In the genomic region with DNA sequence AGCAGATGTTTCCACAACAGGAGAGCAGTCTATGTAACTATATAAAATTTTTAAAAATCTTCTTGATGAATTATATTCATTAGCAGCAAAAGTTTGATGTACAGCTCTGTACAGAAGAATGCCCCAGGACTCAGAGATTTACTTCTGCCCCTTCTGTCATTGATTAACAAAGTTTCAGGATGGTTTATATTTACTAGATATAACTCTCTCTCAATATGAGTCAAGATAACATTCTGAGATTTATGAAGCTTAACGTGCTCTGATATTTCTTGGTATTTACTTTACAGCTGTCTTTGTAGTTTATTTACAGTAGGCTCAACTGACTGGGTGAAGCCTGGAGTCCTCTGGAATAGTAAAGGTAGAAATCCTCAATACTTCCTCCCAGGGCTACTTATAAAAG, we compare ENCODE assay signal across 18 cellular contexts.
DNase-seq lines count a peak whose midpoint lies in the region; ATAC-seq, FAIRE-seq and TF ChIP-seq lines count a peak whose summit lies in the region.
"Had no signal": no experiment of that assay in that cellular context is flagged by ENCODE, and none has a peak within 500 bp of the region (broad histone marks: within the 10 kb centered on the region; RNA-seq: fewer than 3 reads in every experiment).

No MANE protein-coding gene starts in this region.

- CTCF ChIA-PET in GM12878 (lab: Yijun Ruan, JAX) = interaction anchor here (0.9 to 1.9 kb wide), 2 partner anchors 845 to 956 kb away, joined by 3 to 6 read pairs; no protein-coding TSS in a partner anchor

- WGBS in GM12878 (ENCODE audit: insufficient coverage, insufficient replicate concordance, low lambda C conversion rate, missing lambda C conversion rate) = 0% methylated on average over 1 of the region's 1 CpG

- no TSS peak for BruUV-seq in GM12878 (replicated peaks; lab: Mats Ljungman, UMichigan)

- TF ChIP-seq CTCF in GM12878 (IDR thresholded peaks at IDR 0.05 in 2 of 3, conservative IDR thresholded peaks at IDR 0.05 in 1 of 3; ENCODE audit: control insufficient read depth in 2 of 3, extremely low read depth in 1 of 3, insufficient read depth in 1 of 3, low read depth in 3 of 3, low read length in 3 of 3) (no peak), GM13976 (IDR thresholded peaks at IDR 0.05; ENCODE audit: borderline replicate concordance, control extremely low read depth, extremely low read depth, insufficient read depth, missing control alignments) (no peak)

- no peak overlapping the region for H3K4me2 ChIP-seq in GM12878 (ENCODE audit: control insufficient read depth, insufficient read depth)

- intact Hi-C loops in GM12878 (cut with micrococcal nuclease; ENCODE audit: unreplicated experiment) = no loop called here

- in situ Hi-C loops in GM12878 (cut with MboI) (no loop called here), GM13976 (cut with MboI; ENCODE audit: low sequenced_read_pairs, unreplicated experiment) (no loop called here)

- no peaks in the 10 kb centered on the region for H3K36me3 ChIP-seq in GM12878 (ENCODE audit: control insufficient read depth in 2 of 2, insufficient read depth in 2 of 2, low read length in 1 of 2)
- H3K36me3 ChIP-seq: gastroesophageal sphincter, thyroid gland had no signal

- no peaks in the 10 kb centered on the region for H3K4me1 ChIP-seq in GM12878 (ENCODE audit: control insufficient read depth, insufficient read depth, low read length)
- H3K4me1 ChIP-seq: gastroesophageal sphincter, thyroid gland had no signal

- H3K79me2 ChIP-seq in GM12878 (ENCODE audit: control insufficient read depth, insufficient read depth, low read length) = no peaks in the 10 kb centered on the region

- H3K9ac ChIP-seq in GM12878 (ENCODE audit: control insufficient read depth, insufficient read depth, low read length) = no peak overlapping the region

- no peak for FAIRE-seq in GM12878 (lab: Jason Lieb, UNC)

- no peak for TF ChIP-seq POLR2A in GM12878 (IDR thresholded peaks at IDR 0.05; ENCODE audit: low read depth, low read length)

- RAD21 ChIA-PET in GM12878 (lab: Charles Lee; ENCODE audit: unreplicated experiment) = interaction anchor here (1.6 kb wide), 1 partner anchor 916 kb away, joined by 3 read pairs; no protein-coding TSS in a partner anchor

- no peak overlapping the region for H2AFZ ChIP-seq in GM12878 (ENCODE audit: control insufficient read depth, low read depth, low read length)

- no peaks in the 10 kb centered on the region for H3K9me3 ChIP-seq in GM12878 (replicated peaks; ENCODE audit: control insufficient read depth, insufficient read depth, low read length)
- H3K9me3 ChIP-seq: gastroesophageal sphincter, thyroid gland had no signal

- no peak overlapping the region for H3K27ac ChIP-seq in GM12878 (ENCODE audit: control insufficient read depth, insufficient read depth)
- H3K27ac ChIP-seq: gastroesophageal sphincter, thyroid gland had no signal

- SMC1A ChIA-PET in GM12878 (lab: Charles Lee; ENCODE audit: uncharacterized antibody, unreplicated experiment) = no interaction called here

- no peak for TF ChIP-seq RAD21 in GM12878 (IDR thresholded peaks at IDR 0.05; ENCODE audit: insufficient read depth, low read depth, low read length)

- no peak for DNase-seq in GM12878 (ENCODE audit: low read depth, low spot score)
- no peak for DNase-seq in HPDE6-E6E7 (ENCODE audit: extremely low spot score)
- no peak for DNase-seq in GM13976 (ENCODE audit: low spot score)
- DNase-seq in DMS53 (lab: John Stamatoyannopoulos, UW) = no peak
- DNase-seq: activated CD4-positive, alpha-beta memory T cell treated with anti-CD3 and anti-CD28 coated beads for 36 hours; amniotic stem cell; cerebellar nuclear complex; DMS79 treated with DMSO at 0.1 percent for 48 hours; mesenchymal stem cell; NCI-H1092; SIG-M5; thyroid gland had no signal

- no peak overlapping the region for H3K4me3 ChIP-seq in GM12878
- H3K4me3 ChIP-seq: gastroesophageal sphincter, thyroid gland had no signal

- peak; percentile 72 for ATAC-seq in GM19023 (IDR thresholded peaks at IDR 0.05; ENCODE audit: unreplicated experiment)
- ATAC-seq in GM21737 (IDR thresholded peaks at IDR 0.05; ENCODE audit: unreplicated experiment) = peak; percentile 79
- ATAC-seq in HG03135 (IDR thresholded peaks at IDR 0.05; ENCODE audit: unreplicated experiment) = peak; percentile 67
- ATAC-seq in GM12878 = peak; percentile 57
- no peak for ATAC-seq in esophagus mucosa
- ATAC-seq: gastroesophageal sphincter, sciatic nerve had no signal

- no peak for TF ChIP-seq EP300 in GM12878 (IDR thresholded peaks at IDR 0.05; ENCODE audit: borderline replicate concordance in 1 of 2, control insufficient read depth in 1 of 2, low read depth in 2 of 2, low read length in 2 of 2)

- no peaks in the 10 kb centered on the region for H3K27me3 ChIP-seq in GM12878 (replicated peaks in 1 of 2; ENCODE audit: control insufficient read depth in 2 of 2, insufficient read depth in 2 of 2, low read length in 1 of 2)
- H3K27me3 ChIP-seq: gastroesophageal sphincter, thyroid gland had no signal

- POLR2A ChIA-PET in GM12878 (lab: Charles Lee) = no interaction called here

- no peaks in the 10 kb centered on the region for H4K20me1 ChIP-seq in GM12878 (ENCODE audit: control insufficient read depth, insufficient read depth)

TF ChIP-seq in GM12878, 131 proteins besides CTCF, POLR2A, EP300 and RAD21:
- TF ChIP-seq RBBP5 (conservative IDR thresholded peaks at IDR 0.05) (no peak), NFIC (IDR thresholded peaks at IDR 0.05; ENCODE audit: low read depth, low read length) (no peak), SIX5 (IDR thresholded peaks at IDR 0.05; ENCODE audit: low read depth, low read length, severe bottlenecking) (no peak), EGR1 (IDR thresholded peaks at IDR 0.05; ENCODE audit: borderline replicate concordance in 1 of 2, low read depth in 2 of 2, low read length in 2 of 2) (no peak), ZSCAN29 (IDR thresholded peaks at IDR 0.05) (no peak), MTA3 (IDR thresholded peaks at IDR 0.05; ENCODE audit: borderline replicate concordance, low read length) (no peak), TCF12 (IDR thresholded peaks at IDR 0.05; ENCODE audit: low read depth, low read length) (no peak)
